Comparison of ENCODE assay signal across 10 cellular contexts in the genomic region with DNA sequence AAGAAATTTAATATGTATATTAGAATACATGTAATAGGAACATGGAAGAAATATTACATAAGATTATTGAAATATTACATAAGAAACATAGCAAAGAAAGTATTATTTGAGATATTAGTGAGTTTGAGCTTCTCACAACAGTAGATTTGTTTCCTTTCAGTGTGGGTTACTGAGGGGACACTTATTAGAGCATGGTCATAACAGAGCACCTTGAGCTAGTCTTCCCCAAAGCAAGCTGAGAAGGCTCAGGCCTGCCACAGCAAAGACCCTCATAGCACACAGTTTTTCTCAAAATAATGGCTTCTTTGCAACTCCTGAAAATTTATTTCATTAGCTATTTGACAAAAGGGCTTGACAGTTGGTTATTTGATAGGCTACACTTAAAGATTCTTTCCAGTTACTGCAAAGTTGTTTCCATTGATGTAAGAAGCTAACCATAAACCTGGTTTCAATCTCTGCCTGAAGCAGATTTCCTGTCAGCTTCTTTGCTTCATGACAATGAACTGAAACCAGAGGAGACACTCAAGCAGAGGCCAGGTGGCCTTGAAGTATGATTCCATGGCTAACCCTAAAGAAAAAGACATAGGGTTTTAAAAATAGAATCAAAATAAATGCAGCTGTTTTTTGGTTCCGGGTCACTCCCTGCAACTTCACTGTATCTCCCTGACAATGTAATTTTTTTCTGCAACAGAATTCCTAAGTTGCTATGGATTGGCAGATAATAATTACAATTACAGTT.
A peak's percentile ranks its signal among the peaks of the same experiment; 100 is the strongest.
DNase-seq lines count a peak whose midpoint lies in the region; ATAC-seq and TF ChIP-seq lines count a peak whose summit lies in the region.
"Had no signal": no experiment of that assay in that cellular context is flagged by ENCODE, and none has a peak within 500 bp of the region (broad histone marks: within the 10 kb centered on the region; RNA-seq: fewer than 3 reads in every experiment).

No MANE protein-coding gene starts in this region.

- H3K36me3 Mint-ChIP-seq in activated naive CD8-positive, alpha-beta T cell treated with anti-CD3 and anti-CD28 coated beads for 36 hours = peaks cover 63% of the 10 kb centered on the region
- peaks cover 38% of the 10 kb centered on the region for H3K36me3 Mint-ChIP-seq in endothelial cell (ENCODE audit: low read depth, unreplicated experiment)

- no peaks in the 10 kb centered on the region for H3K27me3 Mint-ChIP-seq in activated naive CD8-positive, alpha-beta T cell treated with anti-CD3 and anti-CD28 coated beads for 36 hours
- H3K27me3 Mint-ChIP-seq in endothelial cell (ENCODE audit: unreplicated experiment) = no peaks in the 10 kb centered on the region

- ATAC-seq in GM18520 (IDR thresholded peaks at IDR 0.05; ENCODE audit: unreplicated experiment) = peak; percentile 51
- peak; percentile 82 for ATAC-seq in HG03103 (IDR thresholded peaks at IDR 0.05; ENCODE audit: low read depth, unreplicated experiment)

- peaks cover 41% of the 10 kb centered on the region for H3K4me1 Mint-ChIP-seq in activated naive CD8-positive, alpha-beta T cell treated with anti-CD3 and anti-CD28 coated beads for 36 hours
- H3K4me1 Mint-ChIP-seq in endothelial cell (ENCODE audit: unreplicated experiment) = peaks cover 3% of the 10 kb centered on the region

- peak overlapping the region; percentile 81 for H3K27ac Mint-ChIP-seq in activated naive CD8-positive, alpha-beta T cell treated with anti-CD3 and anti-CD28 coated beads for 36 hours
- no peak overlapping the region for H3K27ac Mint-ChIP-seq in endothelial cell (ENCODE audit: unreplicated experiment)

- TF ChIP-seq CTCF in GM20000 (IDR thresholded peaks at IDR 0.05; ENCODE audit: extremely low read depth, missing control alignments) = no peak
- no peak for TF ChIP-seq CTCF in endothelial cell (IDR thresholded peaks at IDR 0.05; ENCODE audit: unreplicated experiment)

- no peak overlapping the region for H3K4me3 Mint-ChIP-seq in activated naive CD8-positive, alpha-beta T cell treated with anti-CD3 and anti-CD28 coated beads for 36 hours
- no peak overlapping the region for H3K4me3 Mint-ChIP-seq in endothelial cell (ENCODE audit: unreplicated experiment)

- DNase-seq in GM20000 (ENCODE audit: low spot score) (peak; percentile 59), ureter (ENCODE audit: low spot score) (no peak), DMS153 treated with DMSO at 0.1 percent for 48 hours (lab: John Stamatoyannopoulos, UW; ENCODE audit: unreplicated experiment) (no peak), endothelial cell (ENCODE audit: low spot score) (no peak)
- peak; percentile 6 for DNase-seq in activated naive CD8-positive, alpha-beta T cell treated with anti-CD3 and anti-CD28 coated beads for 36 hours
- DNase-seq: colonic mucosa, hippocampal formation, nucleus accumbens had no signal

- H3K9me3 Mint-ChIP-seq in activated naive CD8-positive, alpha-beta T cell treated with anti-CD3 and anti-CD28 coated beads for 36 hours = no peaks in the 10 kb centered on the region
- H3K9me3 Mint-ChIP-seq in endothelial cell (ENCODE audit: unreplicated experiment) = no peaks in the 10 kb centered on the region

Comparison
In these comparisons a context has a peak if more than half of its experiments do, and no peak if none do; other contexts are left out.
1. DNase-seq: peak in GM20000 (single experiment) and activated naive CD8-positive, alpha-beta T cell treated with anti-CD3 and anti-CD28 coated beads for 36 hours (single experiment); none in ureter (single experiment), DMS153 treated with DMSO at 0.1 percent for 48 hours (single experiment) and endothelial cell (single experiment).